17 cellular contexts compared by ENCODE assay signal in the genomic region with DNA sequence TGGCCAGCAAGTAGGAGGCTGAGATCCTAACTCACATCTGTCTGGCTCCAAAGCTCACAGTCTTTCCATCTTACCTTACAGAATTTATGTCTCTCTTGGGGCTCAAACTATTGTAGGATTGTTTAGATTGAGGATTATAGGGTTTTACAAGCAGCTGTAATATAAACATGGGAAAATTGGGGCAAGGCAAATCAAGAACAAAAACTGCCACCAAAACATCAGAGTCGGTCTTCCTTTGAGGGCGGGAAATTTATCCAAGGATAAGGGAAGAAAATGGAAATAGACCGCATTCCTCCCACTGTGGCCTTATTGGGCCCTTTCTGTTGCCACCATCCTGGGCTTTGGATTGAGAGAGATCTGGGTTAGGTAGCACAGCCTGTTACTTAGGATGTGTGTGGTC. TPM values are rescaled to one million over a fixed set of nuclear protein-coding genes. Genes with fewer than 3 reads are reported as not detected.
"Had no signal": no experiment of that assay in that cellular context is flagged by ENCODE, and none has a peak within 500 bp of the region (broad histone marks: within the 10 kb centered on the region; RNA-seq: fewer than 3 reads in every experiment).

No MANE protein-coding gene starts in this region.

- ATAC-seq: activated CD4-positive, alpha-beta T cell treated with anti-CD3 and anti-CD28 coated beads for 36 hours; natural killer cell treated with Interleukin-12 subunit alpha and Interleukin-12 subunit beta and Interleukin-15 and Interleukin-18, amount 100 ng/mL, for 72 hours; pancreas; stimulated activated naive CD8-positive, alpha-beta T cell treated with anti-CD3 and anti-CD28 coated beads, Interleukin-15, Interleukin-2, amounts not matched to agents 100 U/mL and 50 U/mL, for 24 hours had no signal

- H3K27ac ChIP-seq: cardiac muscle cell, dorsolateral prefrontal cortex, neutrophil, pancreas, tibial nerve had no signal

- DNase-seq: activated CD4-positive, alpha-beta T cell treated with anti-CD3 and anti-CD28 coated beads for 36 hours; activated CD4-positive, alpha-beta T cell treated with anti-CD3 and anti-CD28 coated beads, Interleukin-2, amount 50 U/mL, for 48 hours; activated T-cell treated with anti-CD3 and anti-CD28 coated beads for 4 hours; amniotic stem cell; dorsolateral prefrontal cortex; foreskin fibroblast; kidney glomerular epithelial cell; mesendoderm; pancreas; stimulated activated CD4-positive, alpha-beta T cell treated with anti-CD3 and anti-CD28 coated beads, Interleukin-12 subunit alpha, Interleukin-12 subunit beta, amount 100 ng/mL, for 4 hours; stimulated activated CD4-positive, alpha-beta T cell treated with anti-CD3 and anti-CD28 coated beads, Interleukin-1b, Interleukin-23, amount 100 ng/mL, for 48 hours; stimulated activated naive CD8-positive, alpha-beta T cell treated with anti-CD3 and anti-CD28 coated beads, Interleukin-15, Interleukin-2, amounts not matched to agents 100 U/mL and 50 U/mL, for 24 hours; substantia nigra had no signal

- H3K4me3 ChIP-seq: cardiac muscle cell, dorsolateral prefrontal cortex, pancreas, tibial nerve had no signal

- H3K9me3 ChIP-seq: neutrophil, pancreas, tibial nerve had no signal

- H3K36me3 ChIP-seq: cardiac muscle cell, neutrophil, pancreas, tibial nerve had no signal

- H3K4me1 ChIP-seq: pancreas had no signal

- H3K27me3 ChIP-seq: cardiac muscle cell, pancreas had no signal

RNA-seq across cellular contexts. Expression of a gene that starts 22.5 kb away (rescaled TPM):
- total RNA-seq: natural killer cell treated with Interleukin-12 subunit alpha and Interleukin-12 subunit beta and Interleukin-15 and Interleukin-18, amount 100 ng/mL, for 72 hours had no signal
